Comparison of ENCODE assay signal across 8 cellular contexts in genomic region chr11:1262172-1263006, GRCh38. TPM values are rescaled to one million over a fixed set of nuclear protein-coding genes. Genes with fewer than 3 reads are reported as not detected.
DNase-seq lines count a peak whose midpoint lies in the region; ATAC-seq lines count a peak whose summit lies in the region.

No MANE protein-coding gene starts in this region.

- no peak overlapping the region for H4K8ac ChIP-seq in mesendoderm (ENCODE audit: low read depth, low read length)

- H3K9ac ChIP-seq in endocrine pancreas (ENCODE audit: control insufficient read depth, insufficient read depth, low read length) (peak overlapping the region; percentile 25), mesendoderm (ENCODE audit: low read length) (peak overlapping the region; percentile 65)

- no peak overlapping the region for H3K4ac ChIP-seq in mesendoderm (ENCODE audit: low read depth, low read length)

- DNase-seq in HK-2 (ENCODE audit: unreplicated experiment), result peak; percentile 80
- peak; percentile 85 for DNase-seq in NOMO-1 treated with DMSO at 0.1 percent for 48 hours (lab: John Stamatoyannopoulos, UW; ENCODE audit: unreplicated experiment)
- DNase-seq in activated CD8-positive, alpha-beta memory T cell treated with anti-CD3 and anti-CD28 coated beads, Interleukin-2, amount 50 U/mL, for 1 hour (ENCODE audit: extremely low read depth), result peak; percentile 57
- DNase-seq in mesendoderm, result peak; percentile 93
- peak; percentile 79 for DNase-seq in stimulated activated CD8-positive, alpha-beta memory T cell treated with anti-CD3 and anti-CD28 coated beads, Interleukin-12 subunit alpha, Interleukin-12 subunit beta, amount 100 ng/mL, for 1 hour (ENCODE audit: low read depth)

- no peaks in the 10 kb centered on the region for H3K36me3 ChIP-seq in ACC112 (ENCODE audit: insufficient read depth, low read length)
- H3K36me3 ChIP-seq in endocrine pancreas (ENCODE audit: control insufficient read depth, insufficient read depth, low read length), result no peaks in the 10 kb centered on the region
- no peaks in the 10 kb centered on the region for H3K36me3 ChIP-seq in mesendoderm (ENCODE audit: control insufficient read depth, insufficient read depth, low read length)

- peak overlapping the region; percentile 89 for H3K56ac ChIP-seq in mesendoderm (ENCODE audit: low read length)

- peak overlapping the region; percentile 4 for H3K18ac ChIP-seq in mesendoderm (ENCODE audit: low read length)

- no peak overlapping the region for H2BK120ac ChIP-seq in mesendoderm (ENCODE audit: low read depth, low read length)

- H2AK5ac ChIP-seq in mesendoderm (ENCODE audit: low read length), result peak overlapping the region; percentile 58

- H3K27me3 ChIP-seq in ACC112 (ENCODE audit: insufficient read depth, low read length) (no peaks in the 10 kb centered on the region), endocrine pancreas (ENCODE audit: control insufficient read depth, insufficient read depth, low read length) (no peaks in the 10 kb centered on the region), mesendoderm (ENCODE audit: insufficient read depth, low read length, poor library complexity) (no peaks in the 10 kb centered on the region)

- H3K4me3 ChIP-seq in ACC112 (ENCODE audit: low read depth, low read length) (peak overlapping the region; percentile 75), endocrine pancreas (ENCODE audit: control insufficient read depth, insufficient read depth, low read length) (no peak overlapping the region), mesendoderm (ENCODE audit: low read length) (no peak overlapping the region)

- peak overlapping the region; percentile 66 for H3K4me2 ChIP-seq in mesendoderm (ENCODE audit: low read length)

- H3K9me3 ChIP-seq in endocrine pancreas (ENCODE audit: control insufficient read depth, low read length), result no peaks in the 10 kb centered on the region

- peak; percentile 78 for ATAC-seq in GM19023 (IDR thresholded peaks at IDR 0.05; ENCODE audit: unreplicated experiment)

- H2AFZ ChIP-seq in ACC112 (ENCODE audit: low read length, unreplicated experiment), result peak overlapping the region; percentile 30

- no peaks in the 10 kb centered on the region for H3K79me1 ChIP-seq in mesendoderm (ENCODE audit: low read length)

- no peak overlapping the region for H4K5ac ChIP-seq in mesendoderm (ENCODE audit: low read length)

- no peak overlapping the region for H2BK5ac ChIP-seq in mesendoderm (ENCODE audit: low read length)

- H3K79me2 ChIP-seq in ACC112 (ENCODE audit: control insufficient read depth, insufficient read depth, low read length, unreplicated experiment) (no peaks in the 10 kb centered on the region), mesendoderm (ENCODE audit: control insufficient read depth, insufficient read depth, low read length) (no peaks in the 10 kb centered on the region)

- no peak overlapping the region for H2BK15ac ChIP-seq in mesendoderm (replicated peaks; ENCODE audit: low read depth)

- WGBS in mesendoderm (ENCODE audit: extremely low coverage, insufficient coverage, low lambda C conversion rate), result no CpG with 5 or more reads among the region's 31 CpGs

- H3K4me1 ChIP-seq in ACC112 (ENCODE audit: control insufficient read depth, insufficient read depth, low read length, unreplicated experiment), result peaks cover 5% of the 10 kb centered on the region
- no peaks in the 10 kb centered on the region for H3K4me1 ChIP-seq in endocrine pancreas (ENCODE audit: control insufficient read depth, insufficient read depth, low read length)
- no peaks in the 10 kb centered on the region for H3K4me1 ChIP-seq in mesendoderm (ENCODE audit: control insufficient read depth, low read depth, low read length)

- no peak overlapping the region for H3K27ac ChIP-seq in ACC112 (ENCODE audit: low read depth, low read length)
- H3K27ac ChIP-seq in mesendoderm (ENCODE audit: low read depth, low read length), result no peak overlapping the region

- H3K23ac ChIP-seq in mesendoderm (ENCODE audit: low read length), result no peak overlapping the region

RNA-seq across cellular contexts. Expression of gene MUC5B, which starts 39.5 kb away (rescaled TPM):
- polyA plus RNA-seq in mesendoderm (2013, experiment 1 of 2), result under 0.01 TPM
- polyA plus RNA-seq in mesendoderm (2013, experiment 2 of 2), result under 0.01 TPM

RNA-seq across cellular contexts. Expression of gene TOLLIP, which starts 47.0 kb away (rescaled TPM):
- polyA plus RNA-seq in mesendoderm (2013, experiment 1 of 2), result 11.2 TPM
- 10.9 TPM for polyA plus RNA-seq in mesendoderm (2013, experiment 2 of 2)
